Comparison of ENCODE assay signal across 16 cellular contexts in the genomic region with DNA sequence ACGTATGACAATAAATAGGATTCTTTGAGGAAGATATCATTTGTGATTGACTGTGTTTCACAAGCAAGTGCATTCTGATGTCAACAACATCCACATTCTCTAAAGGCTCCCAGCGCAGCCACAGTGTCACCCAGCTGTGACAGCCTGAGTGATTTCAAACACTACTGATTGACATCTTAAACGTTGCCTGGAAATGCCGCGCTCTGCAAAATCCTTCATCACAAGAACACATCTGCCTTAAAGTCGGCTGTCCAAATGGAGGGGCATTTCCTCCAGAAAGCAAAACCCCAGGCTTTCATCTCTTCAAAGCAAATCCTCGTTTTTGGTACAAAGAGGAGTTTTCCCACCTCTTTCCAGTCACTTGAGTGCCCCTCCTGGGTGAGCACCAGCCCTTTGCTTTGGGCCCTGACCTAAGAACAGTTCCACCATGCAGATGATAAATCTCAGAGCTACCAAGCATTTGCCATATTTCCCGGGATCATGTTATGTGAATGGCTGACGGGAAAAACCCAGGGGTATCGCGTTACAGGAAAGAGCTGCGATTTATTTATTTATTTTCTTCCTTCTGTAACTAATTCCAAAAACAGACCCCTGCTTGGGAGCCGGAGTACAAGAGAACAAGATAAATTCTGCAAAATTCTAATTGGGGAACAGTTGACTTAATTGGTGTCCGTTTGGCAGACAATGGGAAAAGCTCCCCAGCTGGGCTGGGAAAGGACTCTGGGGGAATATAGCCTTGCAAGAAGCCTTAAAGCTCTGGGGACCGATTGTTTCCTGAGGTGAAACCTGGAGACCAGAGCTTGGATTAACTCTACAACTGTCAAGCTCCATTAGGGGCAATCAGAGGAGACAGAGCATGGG.
A peak's percentile ranks its signal among the peaks of the same experiment; 100 is the strongest.
DNase-seq lines count a peak whose midpoint lies in the region; ATAC-seq and TF ChIP-seq lines count a peak whose summit lies in the region.
"Had no signal": no experiment of that assay in that cellular context is flagged by ENCODE, and none has a peak within 500 bp of the region (broad histone marks: within the 10 kb centered on the region; RNA-seq: fewer than 3 reads in every experiment).

No MANE protein-coding gene starts in this region.

- H3K4me1 Mint-ChIP-seq in chondrocyte (ENCODE audit: low read depth) = peaks cover 24% of the 10 kb centered on the region
- peaks cover 36% of the 10 kb centered on the region for H3K4me1 Mint-ChIP-seq in neural crest cell
- H3K4me1 Mint-ChIP-seq: activated naive CD4-positive, alpha-beta T cell treated with anti-CD3 and anti-CD28 coated beads, Interleukin-2, amount 50 U/mL, for 24 hours had no signal

- H3K27me3 Mint-ChIP-seq in chondrocyte (ENCODE audit: low read depth) (no peaks in the 10 kb centered on the region), neural crest cell (ENCODE audit: low read depth) (no peaks in the 10 kb centered on the region)

- 73 to 77% (median 76%) methylated on average over 15 of the region's 15 CpGs for WGBS in ovary, 3 donors

- intact Hi-C loops in ovary (cut with DNase I) = no loop called here

- H3K4me3 Mint-ChIP-seq in chondrocyte (ENCODE audit: unreplicated experiment) (no peak overlapping the region), neural crest cell (peak overlapping the region; percentile 44)
- H3K4me3 Mint-ChIP-seq: activated naive CD4-positive, alpha-beta T cell treated with anti-CD3 and anti-CD28 coated beads, Interleukin-2, amount 50 U/mL, for 24 hours; T-helper 1 cell treated with Interleukin-12 subunit alpha and Interleukin-12 subunit beta and Interleukin-4 antibody, amounts not matched to agents 30 μg/mL and 1 μg/mL, for 36 hours had no signal

- no peak overlapping the region for H3K4me3 ChIP-seq in ovary
- H3K4me3 ChIP-seq: cardiac muscle cell, uterus had no signal

- TF ChIP-seq CTCF in chondrocyte (IDR thresholded peaks at IDR 0.05) (no peak), neural crest cell (conservative IDR thresholded peaks at IDR 0.05) (no peak), ovary (IDR thresholded peaks at IDR 0.05) (no peak)

- H3K4me1 ChIP-seq in ovary (ENCODE audit: insufficient read depth) = no peaks in the 10 kb centered on the region
- H3K4me1 ChIP-seq: foreskin keratinocyte, uterus had no signal

- H3K9me3 Mint-ChIP-seq in chondrocyte (ENCODE audit: low read depth) = peaks cover 12% of the 10 kb centered on the region
- peaks cover 14% of the 10 kb centered on the region for H3K9me3 Mint-ChIP-seq in neural crest cell

- ATAC-seq in HG03521 (IDR thresholded peaks at IDR 0.05; ENCODE audit: unreplicated experiment) (no peak), GM21723 (IDR thresholded peaks at IDR 0.05; ENCODE audit: unreplicated experiment) (no peak)
- ATAC-seq: foreskin keratinocyte had no signal

- H3K9me3 ChIP-seq in ovary = no peaks in the 10 kb centered on the region
- H3K9me3 ChIP-seq: uterus had no signal

- DNase-seq in ELF-1 (ENCODE audit: low read depth, low spot score) (peak; percentile 1), NCI-H187 (lab: John Stamatoyannopoulos, UW) (peak; percentile 57 to 61), chondrocyte (ENCODE audit: low spot score) (no peak), neural crest cell (ENCODE audit: low read depth, low spot score) (peak; percentile 4), ovary (no peak)
- DNase-seq in activated naive CD4-positive, alpha-beta T cell (lab: John Stamatoyannopoulos, UW) = no peak
- DNase-seq: DMS79; foreskin keratinocyte; NCI-H1436 treated with DMSO at 0.1 percent for 48 hours; stimulated activated naive CD4-positive, alpha-beta T cell treated with Interleukin-2 at 50 U/mL for 16 hours; uterus had no signal

- H3K27me3 ChIP-seq in ovary = no peaks in the 10 kb centered on the region
- H3K27me3 ChIP-seq: cardiac muscle cell, foreskin keratinocyte, uterus had no signal

- no peaks in the 10 kb centered on the region for H3K36me3 ChIP-seq in ovary
- H3K36me3 ChIP-seq: cardiac muscle cell, uterus had no signal

- peaks cover 4% of the 10 kb centered on the region for H3K36me3 Mint-ChIP-seq in chondrocyte (ENCODE audit: low read depth)
- peaks cover 8% of the 10 kb centered on the region for H3K36me3 Mint-ChIP-seq in neural crest cell (ENCODE audit: low read depth)

- H3K27ac Mint-ChIP-seq in chondrocyte (ENCODE audit: unreplicated experiment) = peak overlapping the region; percentile 19
- H3K27ac Mint-ChIP-seq in neural crest cell (ENCODE audit: unreplicated experiment) = peak overlapping the region; percentile 99
- H3K27ac Mint-ChIP-seq: activated naive CD4-positive, alpha-beta T cell treated with anti-CD3 and anti-CD28 coated beads, Interleukin-2, amount 50 U/mL, for 24 hours; T-helper 1 cell treated with Interleukin-12 subunit alpha and Interleukin-12 subunit beta and Interleukin-4 antibody, amounts not matched to agents 30 μg/mL and 1 μg/mL, for 36 hours had no signal

- no peak for TF ChIP-seq POLR2A in ovary (IDR thresholded peaks at IDR 0.05)

- TF ChIP-seq EP300 in ovary (IDR thresholded peaks at IDR 0.05) = no peak

- no peak overlapping the region for H3K27ac ChIP-seq in ovary
- H3K27ac ChIP-seq: cardiac muscle cell, foreskin keratinocyte, uterus had no signal

Comparison
In these comparisons a context has a peak if more than half of its experiments do, and no peak if none do; other contexts are left out.
1. DNase-seq: peak in ELF-1 (single experiment), NCI-H187 (2 of 2) and neural crest cell (single experiment); none in chondrocyte (single experiment), activated naive CD4-positive, alpha-beta T cell (0 of 4) and ovary (0 of 5).